ENCODE assay signal across 1 cellular context in the genomic region with DNA sequence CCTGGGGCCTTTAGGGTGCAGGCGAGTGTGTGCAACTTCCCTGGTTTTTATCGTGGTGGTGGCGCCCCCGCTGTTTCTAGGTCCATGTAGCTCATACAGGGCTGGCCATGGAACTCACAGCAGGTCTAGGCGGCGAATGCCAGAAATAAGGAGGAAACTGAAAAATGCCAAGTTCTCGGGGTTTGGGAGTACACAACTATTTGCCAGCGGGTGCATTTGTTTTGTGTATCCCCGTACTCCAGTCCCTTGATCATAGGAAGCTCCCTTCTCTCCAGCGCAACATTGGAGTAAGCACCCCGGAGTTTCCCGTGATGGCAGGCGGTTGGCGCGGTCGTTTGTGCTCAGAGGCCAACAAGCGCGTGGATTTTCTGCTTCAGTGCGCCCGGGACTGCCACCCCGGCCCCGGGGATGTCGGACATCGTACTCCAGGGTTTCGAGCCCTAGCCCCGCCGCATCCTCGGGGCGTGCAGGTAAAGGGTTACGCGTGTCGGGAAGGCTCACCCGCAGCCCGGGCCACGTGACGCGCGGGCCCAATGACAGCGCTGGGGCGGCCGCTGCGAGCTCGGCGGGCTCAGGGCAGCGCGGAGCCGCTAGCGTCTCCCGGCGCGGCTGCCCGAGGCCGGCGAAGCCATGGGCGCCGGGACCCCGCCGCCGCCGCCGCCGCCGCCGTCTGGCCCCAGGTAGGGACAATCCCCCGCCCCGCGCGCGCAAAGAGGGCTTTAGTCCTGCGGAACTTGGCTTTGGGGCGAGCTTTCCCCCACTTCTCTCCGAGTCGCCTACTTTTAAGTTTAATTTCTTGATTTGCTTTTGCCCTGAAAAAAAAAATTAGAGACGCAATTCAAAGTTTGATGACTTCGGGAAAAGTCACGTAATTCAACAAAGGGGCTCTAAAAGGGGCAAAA.
TF ChIP-seq lines count a peak whose summit lies in the region.

No MANE protein-coding gene starts in this region.

TF ChIP-seq in HepG2, 621 proteins besides CTCF, POLR2A, EP300 and RAD21 (continued from another document):
- TF ChIP-seq, protein P1, sequence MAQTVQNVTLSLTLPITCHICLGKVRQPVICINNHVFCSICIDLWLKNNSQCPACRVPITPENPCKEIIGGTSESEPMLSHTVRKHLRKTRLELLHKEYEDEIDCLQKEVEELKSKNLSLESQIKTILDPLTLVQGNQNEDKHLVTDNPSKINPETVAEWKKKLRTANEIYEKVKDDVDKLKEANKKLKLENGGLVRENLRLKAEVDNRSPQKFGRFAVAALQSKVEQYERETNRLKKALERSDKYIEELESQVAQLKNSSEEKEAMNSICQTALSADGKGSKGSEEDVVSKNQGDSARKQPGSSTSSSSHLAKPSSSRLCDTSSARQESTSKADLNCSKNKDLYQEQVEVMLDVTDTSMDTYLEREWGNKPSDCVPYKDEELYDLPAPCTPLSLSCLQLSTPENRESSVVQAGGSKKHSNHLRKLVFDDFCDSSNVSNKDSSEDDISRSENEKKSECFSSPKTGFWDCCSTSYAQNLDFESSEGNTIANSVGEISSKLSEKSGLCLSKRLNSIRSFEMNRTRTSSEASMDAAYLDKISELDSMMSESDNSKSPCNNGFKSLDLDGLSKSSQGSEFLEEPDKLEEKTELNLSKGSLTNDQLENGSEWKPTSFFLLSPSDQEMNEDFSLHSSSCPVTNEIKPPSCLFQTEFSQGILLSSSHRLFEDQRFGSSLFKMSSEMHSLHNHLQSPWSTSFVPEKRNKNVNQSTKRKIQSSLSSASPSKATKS (CRISPR knock-in tag; IDR thresholded peaks at IDR 0.05) = peak; percentile 77; the same call in 1 of the 2 replicates
- TF ChIP-seq, protein P2, sequence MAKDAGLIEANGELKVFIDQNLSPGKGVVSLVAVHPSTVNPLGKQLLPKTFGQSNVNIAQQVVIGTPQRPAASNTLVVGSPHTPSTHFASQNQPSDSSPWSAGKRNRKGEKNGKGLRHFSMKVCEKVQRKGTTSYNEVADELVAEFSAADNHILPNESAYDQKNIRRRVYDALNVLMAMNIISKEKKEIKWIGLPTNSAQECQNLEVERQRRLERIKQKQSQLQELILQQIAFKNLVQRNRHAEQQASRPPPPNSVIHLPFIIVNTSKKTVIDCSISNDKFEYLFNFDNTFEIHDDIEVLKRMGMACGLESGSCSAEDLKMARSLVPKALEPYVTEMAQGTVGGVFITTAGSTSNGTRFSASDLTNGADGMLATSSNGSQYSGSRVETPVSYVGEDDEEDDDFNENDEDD (CRISPR knock-in tag; IDR thresholded peaks at IDR 0.05; ENCODE audit: borderline replicate concordance) = peak; percentile 94
- TF ChIP-seq SPEN (CRISPR knock-in tag; IDR thresholded peaks at IDR 0.05; ENCODE audit: low read depth) (peak; percentile 72), MLLT10 (CRISPR knock-in tag; IDR thresholded peaks at IDR 0.05) (no peak), FLYWCH1 (CRISPR knock-in tag; IDR thresholded peaks at IDR 0.05) (no peak), ELF4 (CRISPR knock-in tag; IDR thresholded peaks at IDR 0.05; ENCODE audit: borderline replicate concordance) (0 out of 2 replicates have a peak, but pooled peaks have one; percentile 54), YEATS2 (CRISPR knock-in tag; IDR thresholded peaks at IDR 0.05; ENCODE audit: borderline replicate concordance) (no peak)
- TF ChIP-seq, protein P3, sequence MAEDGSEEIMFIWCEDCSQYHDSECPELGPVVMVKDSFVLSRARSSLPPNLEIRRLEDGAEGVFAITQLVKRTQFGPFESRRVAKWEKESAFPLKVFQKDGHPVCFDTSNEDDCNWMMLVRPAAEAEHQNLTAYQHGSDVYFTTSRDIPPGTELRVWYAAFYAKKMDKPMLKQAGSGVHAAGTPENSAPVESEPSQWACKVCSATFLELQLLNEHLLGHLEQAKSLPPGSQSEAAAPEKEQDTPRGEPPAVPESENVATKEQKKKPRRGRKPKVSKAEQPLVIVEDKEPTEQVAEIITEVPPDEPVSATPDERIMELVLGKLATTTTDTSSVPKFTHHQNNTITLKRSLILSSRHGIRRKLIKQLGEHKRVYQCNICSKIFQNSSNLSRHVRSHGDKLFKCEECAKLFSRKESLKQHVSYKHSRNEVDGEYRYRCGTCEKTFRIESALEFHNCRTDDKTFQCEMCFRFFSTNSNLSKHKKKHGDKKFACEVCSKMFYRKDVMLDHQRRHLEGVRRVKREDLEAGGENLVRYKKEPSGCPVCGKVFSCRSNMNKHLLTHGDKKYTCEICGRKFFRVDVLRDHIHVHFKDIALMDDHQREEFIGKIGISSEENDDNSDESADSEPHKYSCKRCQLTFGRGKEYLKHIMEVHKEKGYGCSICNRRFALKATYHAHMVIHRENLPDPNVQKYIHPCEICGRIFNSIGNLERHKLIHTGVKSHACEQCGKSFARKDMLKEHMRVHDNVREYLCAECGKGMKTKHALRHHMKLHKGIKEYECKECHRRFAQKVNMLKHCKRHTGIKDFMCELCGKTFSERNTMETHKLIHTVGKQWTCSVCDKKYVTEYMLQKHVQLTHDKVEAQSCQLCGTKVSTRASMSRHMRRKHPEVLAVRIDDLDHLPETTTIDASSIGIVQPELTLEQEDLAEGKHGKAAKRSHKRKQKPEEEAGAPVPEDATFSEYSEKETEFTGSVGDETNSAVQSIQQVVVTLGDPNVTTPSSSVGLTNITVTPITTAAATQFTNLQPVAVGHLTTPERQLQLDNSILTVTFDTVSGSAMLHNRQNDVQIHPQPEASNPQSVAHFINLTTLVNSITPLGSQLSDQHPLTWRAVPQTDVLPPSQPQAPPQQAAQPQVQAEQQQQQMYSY (CRISPR knock-in tag; IDR thresholded peaks at IDR 0.05) = no peak
- TF ChIP-seq, protein P4, sequence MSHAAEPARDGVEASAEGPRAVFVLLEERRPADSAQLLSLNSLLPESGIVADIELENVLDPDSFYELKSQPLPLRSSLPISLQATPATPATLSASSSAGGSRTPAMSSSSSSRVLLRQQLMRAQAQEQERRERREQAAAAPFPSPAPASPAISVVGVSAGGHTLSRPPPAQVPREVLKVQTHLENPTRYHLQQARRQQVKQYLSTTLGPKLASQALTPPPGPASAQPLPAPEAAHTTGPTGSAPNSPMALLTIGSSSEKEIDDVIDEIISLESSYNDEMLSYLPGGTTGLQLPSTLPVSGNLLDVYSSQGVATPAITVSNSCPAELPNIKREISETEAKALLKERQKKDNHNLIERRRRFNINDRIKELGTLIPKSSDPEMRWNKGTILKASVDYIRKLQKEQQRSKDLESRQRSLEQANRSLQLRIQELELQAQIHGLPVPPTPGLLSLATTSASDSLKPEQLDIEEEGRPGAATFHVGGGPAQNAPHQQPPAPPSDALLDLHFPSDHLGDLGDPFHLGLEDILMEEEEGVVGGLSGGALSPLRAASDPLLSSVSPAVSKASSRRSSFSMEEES (CRISPR knock-in tag; IDR thresholded peaks at IDR 0.05) = no peak
TF ChIP-seq in HepG2: peak in this region for 156.
